In the genomic region with DNA sequence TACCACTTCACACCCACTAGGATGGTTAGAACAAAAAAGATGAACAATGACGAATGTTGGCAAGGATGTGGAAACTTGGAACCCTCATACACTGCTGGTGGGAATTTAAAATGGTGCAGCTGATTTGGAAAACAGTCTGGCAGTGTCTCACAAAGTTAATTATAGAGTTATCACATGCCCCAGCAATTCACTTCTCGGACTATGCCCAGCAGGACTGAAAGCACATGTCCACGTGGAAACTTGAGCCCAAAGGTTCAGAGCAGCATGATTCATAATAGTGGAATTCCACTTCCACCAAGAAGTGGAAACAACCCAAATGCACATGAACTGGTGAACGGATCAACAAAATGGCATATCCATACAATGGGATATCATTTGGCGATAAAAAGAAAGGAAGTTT, we compare ENCODE assay signal across 15 cellular contexts.
DNase-seq lines count a peak whose midpoint lies in the region; ATAC-seq, FAIRE-seq and TF ChIP-seq lines count a peak whose summit lies in the region.
"Had no signal": no experiment of that assay in that cellular context is flagged by ENCODE, and none has a peak within 500 bp of the region (broad histone marks: within the 10 kb centered on the region; RNA-seq: fewer than 3 reads in every experiment).

No MANE protein-coding gene starts in this region.

- H3K4me3 Mint-ChIP-seq in astrocyte (ENCODE audit: unreplicated experiment) (no peak overlapping the region), Calu3 (ENCODE audit: low read depth, unreplicated experiment) (no peak overlapping the region)
- H3K4me3 Mint-ChIP-seq: activated T-helper 17 cell treated with anti-CD3 and anti-CD28 coated beads, Interleukin-2, amount 50 U/mL, for 72 hours; nephron had no signal

- intact Hi-C loops in heart right ventricle (cut with DNase I) (loop anchor here in 4 of 10 donors (2.0 to 10.0 kb wide), 4 partner anchors 26 to 142 kb away; no protein-coding TSS in a partner anchor), Calu3 (cut with micrococcal nuclease; ENCODE audit: unreplicated experiment) (no loop called here)

- H3K9me3 ChIP-seq in astrocyte (ENCODE audit: insufficient read depth, low read depth, low read length) (no peaks in the 10 kb centered on the region), heart right ventricle (no peaks in the 10 kb centered on the region), BE2C (no peaks in the 10 kb centered on the region; the same call in 1 of the 2 replicates)

- H3K27me3 Mint-ChIP-seq in astrocyte (ENCODE audit: low read depth, unreplicated experiment) = peaks cover 10% of the 10 kb centered on the region
- peaks cover 74% of the 10 kb centered on the region for H3K27me3 Mint-ChIP-seq in Calu3 (ENCODE audit: unreplicated experiment)

- 39 to 47% methylated on average over 5 of the region's 5 CpGs for WGBS in heart right ventricle, 2 donors

- no peak overlapping the region for H3K27ac Mint-ChIP-seq in astrocyte (ENCODE audit: unreplicated experiment)
- H3K27ac Mint-ChIP-seq in Calu3 (ENCODE audit: unreplicated experiment) = no peak overlapping the region
- H3K27ac Mint-ChIP-seq: activated T-helper 17 cell treated with anti-CD3 and anti-CD28 coated beads, Interleukin-2, amount 50 U/mL, for 72 hours; nephron had no signal

- H3K27me3 ChIP-seq in astrocyte (ENCODE audit: insufficient read depth, low read length) = no peaks in the 10 kb centered on the region
- peaks cover 0 to 6% (median 0%) of the 10 kb centered on the region in 7 donors for H3K27me3 ChIP-seq in heart right ventricle
- peaks cover 27% of the 10 kb centered on the region for H3K27me3 ChIP-seq in BE2C

- H3K9me3 Mint-ChIP-seq in astrocyte (ENCODE audit: unreplicated experiment) (peaks cover 4% of the 10 kb centered on the region), Calu3 (ENCODE audit: low read depth, unreplicated experiment) (peaks cover 6% of the 10 kb centered on the region)
- H3K9me3 Mint-ChIP-seq: activated T-helper 17 cell treated with anti-CD3 and anti-CD28 coated beads, Interleukin-2, amount 50 U/mL, for 72 hours had no signal

- H3K4me1 ChIP-seq in astrocyte (ENCODE audit: insufficient read depth, low read length) (peaks cover 9% of the 10 kb centered on the region), heart right ventricle (peaks cover 0 to 19% (median 6%) of the 10 kb centered on the region in 9 donors), BE2C (no peaks in the 10 kb centered on the region)

- DNase-seq in NCI-H1105 treated with DMSO at 0.1 percent for 48 hours (lab: John Stamatoyannopoulos, UW) (peak; percentile 7), NCI-H1105 (lab: John Stamatoyannopoulos, UW) (no peak), astrocyte (ENCODE audit: low read depth) (peak; percentile 77), heart right ventricle (peak in 1 of 2 donors; percentile 62), stromal cell of bone marrow (ENCODE audit: low read depth) (peak; percentile 24), anterior cingulate cortex (lab: John Stamatoyannopoulos, UW) (no peak), BE2C (no peak), Calu3 (no peak)
- DNase-seq: 8988T; erythroblast; NCI-H1694 treated with DMSO at 0.1 percent for 48 hours; stimulated activated CD4-positive, alpha-beta T cell treated with anti-CD3 and anti-CD28 coated beads, Interleukin-12 subunit alpha, Interleukin-12 subunit beta, amount 100 ng/mL, for 4 hours had no signal

- no peak for TF ChIP-seq CTCF in astrocyte (IDR thresholded peaks at IDR 0.05; ENCODE audit: insufficient read depth, low read depth, low read length)
- no peak for TF ChIP-seq CTCF in heart right ventricle (IDR thresholded peaks at IDR 0.05)
- no peak for TF ChIP-seq CTCF in BE2C (IDR thresholded peaks at IDR 0.05; ENCODE audit: low read depth, low read length)
- TF ChIP-seq CTCF in Calu3 (IDR thresholded peaks at IDR 0.05; ENCODE audit: unreplicated experiment) = no peak

- BruUV-seq in Calu3 (replicated peaks; lab: Mats Ljungman, UMichigan) = no TSS peak

- no peaks in the 10 kb centered on the region for H3K79me2 ChIP-seq in astrocyte (ENCODE audit: insufficient read depth, low read length)

- H3K4me3 ChIP-seq in astrocyte (ENCODE audit: insufficient read depth, low read depth, low read length) = no peak overlapping the region
- H3K4me3 ChIP-seq in heart right ventricle = no peak overlapping the region
- no peak overlapping the region for H3K4me3 ChIP-seq in BE2C (ENCODE audit: low read depth, low read length)

- H4K20me1 ChIP-seq in astrocyte (ENCODE audit: insufficient read depth, low read length) = no peaks in the 10 kb centered on the region

- no peak overlapping the region for H3K9ac ChIP-seq in astrocyte (ENCODE audit: low read length)

- CTCF ChIA-PET in Calu3 (lab: Charles Lee) = no interaction called here

- no peak overlapping the region for H3K27ac ChIP-seq in astrocyte (ENCODE audit: low read depth, low read length)
- peak overlapping the region; percentile 50 to 89 (median 80) for H3K27ac ChIP-seq in heart right ventricle

- H3K36me3 ChIP-seq in astrocyte (ENCODE audit: insufficient read depth, low read length) (no peaks in the 10 kb centered on the region), heart right ventricle (no peaks in the 10 kb centered on the region), BE2C (no peaks in the 10 kb centered on the region)

- no peak for FAIRE-seq in astrocyte (lab: Jason Lieb, UNC)
- FAIRE-seq: keratinocyte had no signal

- peak overlapping the region; percentile 30 for H3K4me2 ChIP-seq in astrocyte (ENCODE audit: low read length)

- no peak overlapping the region for H2AFZ ChIP-seq in astrocyte (ENCODE audit: low read depth, low read length)

- ATAC-seq in heart right ventricle = peak; percentile 84 to 98 (median 91)
- ATAC-seq: activated T-helper 17 cell treated with anti-CD3 and anti-CD28 coated beads, Interleukin-2, amount 50 U/mL, for 72 hours had no signal

- peaks cover 1% of the 10 kb centered on the region for H3K36me3 Mint-ChIP-seq in astrocyte (ENCODE audit: low read depth, unreplicated experiment)
- H3K36me3 Mint-ChIP-seq in Calu3 (ENCODE audit: insufficient read depth, unreplicated experiment) = no peaks in the 10 kb centered on the region

- H3K4me1 Mint-ChIP-seq in astrocyte (ENCODE audit: low read depth, unreplicated experiment) = peaks cover 13% of the 10 kb centered on the region
- no peaks in the 10 kb centered on the region for H3K4me1 Mint-ChIP-seq in Calu3 (ENCODE audit: low read depth, unreplicated experiment)
- H3K4me1 Mint-ChIP-seq: activated T-helper 17 cell treated with anti-CD3 and anti-CD28 coated beads, Interleukin-2, amount 50 U/mL, for 72 hours; nephron had no signal

Comparison
In these comparisons a context has a peak if more than half of its experiments do, and no peak if none do; other contexts are left out.
1. DNase-seq: peak in NCI-H1105 treated with DMSO at 0.1 percent for 48 hours (single experiment), astrocyte (single experiment) and stromal cell of bone marrow (single experiment); none in NCI-H1105 (single experiment), anterior cingulate cortex (0 of 58), BE2C (single experiment) and Calu3 (single experiment).